ENCODE assay signal across 1 cellular context in the genomic region with DNA sequence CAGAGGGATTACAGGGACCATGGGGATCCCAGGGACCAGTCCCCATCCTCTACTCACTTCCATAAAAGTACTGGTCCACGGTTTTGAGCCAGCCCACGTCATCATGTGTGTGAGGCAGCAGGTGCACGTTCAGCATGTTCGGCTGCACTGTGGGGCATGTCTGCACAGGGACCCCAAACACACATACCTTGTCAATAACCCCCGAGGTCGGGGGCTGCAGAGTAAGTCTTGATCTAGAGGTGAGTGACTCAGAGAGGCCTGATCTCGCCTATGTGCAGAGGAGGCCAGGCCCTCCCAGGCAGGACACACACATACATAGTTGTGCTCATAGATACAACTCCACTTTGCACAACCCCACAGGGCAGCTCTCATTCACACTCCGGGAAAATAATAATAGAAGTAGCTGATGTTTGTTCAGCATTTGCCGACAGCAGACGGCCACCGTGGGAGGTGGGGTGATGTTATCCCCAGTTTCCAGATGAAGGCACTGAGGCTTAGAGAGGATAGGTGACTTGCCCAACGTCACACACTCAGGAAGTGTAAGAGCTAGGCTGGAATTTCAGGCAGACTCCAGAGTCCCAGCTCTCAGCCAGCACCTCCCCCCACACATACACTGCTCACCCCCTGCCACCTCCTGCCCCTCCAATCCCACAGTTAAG.
TF ChIP-seq lines count a peak whose summit lies in the region.

No MANE protein-coding gene starts in this region.

TF ChIP-seq in GM23338, 12 proteins besides CTCF, POLR2A, EP300 and RAD21 (continued from another document):
- TF ChIP-seq, protein P1, sequence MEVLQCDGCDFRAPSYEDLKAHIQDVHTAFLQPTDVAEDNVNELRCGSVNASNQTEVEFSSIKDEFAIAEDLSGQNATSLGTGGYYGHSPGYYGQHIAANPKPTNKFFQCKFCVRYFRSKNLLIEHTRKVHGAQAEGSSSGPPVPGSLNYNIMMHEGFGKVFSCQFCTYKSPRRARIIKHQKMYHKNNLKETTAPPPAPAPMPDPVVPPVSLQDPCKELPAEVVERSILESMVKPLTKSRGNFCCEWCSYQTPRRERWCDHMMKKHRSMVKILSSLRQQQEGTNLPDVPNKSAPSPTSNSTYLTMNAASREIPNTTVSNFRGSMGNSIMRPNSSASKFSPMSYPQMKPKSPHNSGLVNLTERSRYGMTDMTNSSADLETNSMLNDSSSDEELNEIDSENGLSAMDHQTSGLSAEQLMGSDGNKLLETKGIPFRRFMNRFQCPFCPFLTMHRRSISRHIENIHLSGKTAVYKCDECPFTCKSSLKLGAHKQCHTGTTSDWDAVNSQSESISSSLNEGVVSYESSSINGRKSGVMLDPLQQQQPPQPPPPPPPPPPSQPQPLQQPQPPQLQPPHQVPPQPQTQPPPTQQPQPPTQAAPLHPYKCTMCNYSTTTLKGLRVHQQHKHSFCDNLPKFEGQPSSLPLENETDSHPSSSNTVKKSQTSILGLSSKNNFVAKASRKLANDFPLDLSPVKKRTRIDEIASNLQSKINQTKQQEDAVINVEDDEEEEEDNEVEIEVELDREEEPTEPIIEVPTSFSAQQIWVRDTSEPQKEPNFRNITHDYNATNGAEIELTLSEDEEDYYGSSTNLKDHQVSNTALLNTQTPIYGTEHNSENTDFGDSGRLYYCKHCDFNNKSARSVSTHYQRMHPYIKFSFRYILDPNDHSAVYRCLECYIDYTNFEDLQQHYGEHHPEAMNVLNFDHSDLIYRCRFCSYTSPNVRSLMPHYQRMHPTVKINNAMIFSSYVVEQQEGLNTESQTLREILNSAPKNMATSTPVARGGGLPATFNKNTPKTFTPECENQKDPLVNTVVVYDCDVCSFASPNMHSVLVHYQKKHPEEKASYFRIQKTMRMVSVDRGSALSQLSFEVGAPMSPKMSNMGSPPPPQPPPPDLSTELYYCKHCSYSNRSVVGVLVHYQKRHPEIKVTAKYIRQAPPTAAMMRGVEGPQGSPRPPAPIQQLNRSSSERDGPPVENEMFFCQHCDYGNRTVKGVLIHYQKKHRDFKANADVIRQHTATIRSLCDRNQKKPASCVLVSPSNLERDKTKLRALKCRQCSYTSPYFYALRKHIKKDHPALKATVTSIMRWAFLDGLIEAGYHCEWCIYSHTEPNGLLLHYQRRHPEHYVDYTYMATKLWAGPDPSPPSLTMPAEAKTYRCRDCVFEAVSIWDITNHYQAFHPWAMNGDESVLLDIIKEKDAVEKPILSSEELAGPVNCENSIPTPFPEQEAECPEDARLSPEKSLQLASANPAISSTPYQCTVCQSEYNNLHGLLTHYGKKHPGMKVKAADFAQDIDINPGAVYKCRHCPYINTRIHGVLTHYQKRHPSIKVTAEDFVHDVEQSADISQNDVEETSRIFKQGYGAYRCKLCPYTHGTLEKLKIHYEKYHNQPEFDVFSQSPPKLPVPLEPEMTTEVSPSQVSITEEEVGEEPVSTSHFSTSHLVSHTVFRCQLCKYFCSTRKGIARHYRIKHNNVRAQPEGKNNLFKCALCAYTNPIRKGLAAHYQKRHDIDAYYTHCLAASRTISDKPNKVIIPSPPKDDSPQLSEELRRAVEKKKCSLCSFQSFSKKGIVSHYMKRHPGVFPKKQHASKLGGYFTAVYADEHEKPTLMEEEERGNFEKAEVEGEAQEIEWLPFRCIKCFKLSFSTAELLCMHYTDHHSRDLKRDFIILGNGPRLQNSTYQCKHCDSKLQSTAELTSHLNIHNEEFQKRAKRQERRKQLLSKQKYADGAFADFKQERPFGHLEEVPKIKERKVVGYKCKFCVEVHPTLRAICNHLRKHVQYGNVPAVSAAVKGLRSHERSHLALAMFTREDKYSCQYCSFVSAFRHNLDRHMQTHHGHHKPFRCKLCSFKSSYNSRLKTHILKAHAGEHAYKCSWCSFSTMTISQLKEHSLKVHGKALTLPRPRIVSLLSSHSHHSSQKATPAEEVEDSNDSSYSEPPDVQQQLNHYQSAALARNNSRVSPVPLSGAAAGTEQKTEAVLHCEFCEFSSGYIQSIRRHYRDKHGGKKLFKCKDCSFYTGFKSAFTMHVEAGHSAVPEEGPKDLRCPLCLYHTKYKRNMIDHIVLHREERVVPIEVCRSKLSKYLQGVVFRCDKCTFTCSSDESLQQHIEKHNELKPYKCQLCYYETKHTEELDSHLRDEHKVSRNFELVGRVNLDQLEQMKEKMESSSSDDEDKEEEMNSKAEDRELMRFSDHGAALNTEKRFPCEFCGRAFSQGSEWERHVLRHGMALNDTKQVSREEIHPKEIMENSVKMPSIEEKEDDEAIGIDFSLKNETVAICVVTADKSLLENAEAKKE (CRISPR knock-in tag; IDR thresholded peaks at IDR 0.05): no peak
- TF ChIP-seq STAT1 (IDR thresholded peaks at IDR 0.05; ENCODE audit: unreplicated experiment) (no peak), EZH2phosphoT487 (IDR thresholded peaks at IDR 0.05; ENCODE audit: unreplicated experiment) (no peak), CREB1 (CRISPR knock-in tag; IDR thresholded peaks at IDR 0.05; ENCODE audit: low read depth) (no peak), ZNF114 (CRISPR knock-in tag; IDR thresholded peaks at IDR 0.05) (no peak), POLR2AphosphoS5 (IDR thresholded peaks at IDR 0.05; ENCODE audit: low read depth) (no peak)
- TF ChIP-seq, protein P2, sequence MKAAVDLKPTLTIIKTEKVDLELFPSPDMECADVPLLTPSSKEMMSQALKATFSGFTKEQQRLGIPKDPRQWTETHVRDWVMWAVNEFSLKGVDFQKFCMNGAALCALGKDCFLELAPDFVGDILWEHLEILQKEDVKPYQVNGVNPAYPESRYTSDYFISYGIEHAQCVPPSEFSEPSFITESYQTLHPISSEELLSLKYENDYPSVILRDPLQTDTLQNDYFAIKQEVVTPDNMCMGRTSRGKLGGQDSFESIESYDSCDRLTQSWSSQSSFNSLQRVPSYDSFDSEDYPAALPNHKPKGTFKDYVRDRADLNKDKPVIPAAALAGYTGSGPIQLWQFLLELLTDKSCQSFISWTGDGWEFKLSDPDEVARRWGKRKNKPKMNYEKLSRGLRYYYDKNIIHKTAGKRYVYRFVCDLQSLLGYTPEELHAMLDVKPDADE (IDR thresholded peaks at IDR 0.05): no peak
